Comparison of ENCODE assay signal across 18 cellular contexts in genomic region chr1:48251323-48251722, GRCh38. TPM values are rescaled to one million over a fixed set of nuclear protein-coding genes. Genes with fewer than 3 reads are reported as not detected.
"Had no signal": no experiment of that assay in that cellular context is flagged by ENCODE, and none has a peak within 500 bp of the region (broad histone marks: within the 10 kb centered on the region; RNA-seq: fewer than 3 reads in every experiment).

No MANE protein-coding gene starts in this region.

- H3K4me3 Mint-ChIP-seq: neural crest cell had no signal

- H3K27me3 ChIP-seq: hepatocyte, ovary, right atrium auricular region, tibial artery, upper lobe of left lung, uterus had no signal

- H3K9me3 Mint-ChIP-seq: neural crest cell had no signal

- H3K4me2 ChIP-seq: hepatocyte, smooth muscle cell had no signal

- H3K4me3 ChIP-seq: coronary artery, hepatocyte, ovary, right atrium auricular region, smooth muscle cell, tibial artery, upper lobe of left lung, uterus had no signal

- H3K9me3 ChIP-seq: ovary, right atrium auricular region, tibial artery, upper lobe of left lung, uterus had no signal

- H3K36me3 ChIP-seq: ovary, right atrium auricular region, tibial artery, upper lobe of left lung, uterus had no signal

- H3K4me1 Mint-ChIP-seq: neural crest cell had no signal

- H3K27ac ChIP-seq: coronary artery, hepatocyte, ovary, right atrium auricular region, tibial artery, upper lobe of left lung, uterus had no signal

- DNase-seq: effector CD8-positive, alpha-beta T cell; foreskin melanocyte; head of caudate nucleus; mesendoderm; naive B cell; ovary; stimulated activated CD4-positive, alpha-beta T cell treated with anti-CD3 and anti-CD28 coated beads, Interleukin-2, amount 100 ng/mL, for 48 hours; stimulated activated naive CD4-positive, alpha-beta T cell treated with Interleukin-2 at 50 U/mL for 16 hours; tibial artery; upper lobe of left lung; uterus had no signal

- H3K79me2 ChIP-seq: hepatocyte had no signal

- H2AFZ ChIP-seq: hepatocyte had no signal

- H3K4me1 ChIP-seq: uterus had no signal

RNA-seq across cellular contexts. Expression of gene SLC5A9, which starts 28.8 kb away (rescaled TPM):
- total RNA-seq: kidney epithelial cell, neural crest cell, right atrium auricular region, temporal lobe had no signal
- polyA plus RNA-seq: smooth muscle cell had no signal
